1 cellular context compared by ENCODE assay signal in genomic region chr12:1810931-1811280, GRCh38.
TF ChIP-seq lines count a peak whose summit lies in the region.

No MANE protein-coding gene starts in this region.

TF ChIP-seq in HepG2, 621 proteins besides CTCF, POLR2A, EP300 and RAD21 (continued from another document):
- TF ChIP-seq, protein P1, sequence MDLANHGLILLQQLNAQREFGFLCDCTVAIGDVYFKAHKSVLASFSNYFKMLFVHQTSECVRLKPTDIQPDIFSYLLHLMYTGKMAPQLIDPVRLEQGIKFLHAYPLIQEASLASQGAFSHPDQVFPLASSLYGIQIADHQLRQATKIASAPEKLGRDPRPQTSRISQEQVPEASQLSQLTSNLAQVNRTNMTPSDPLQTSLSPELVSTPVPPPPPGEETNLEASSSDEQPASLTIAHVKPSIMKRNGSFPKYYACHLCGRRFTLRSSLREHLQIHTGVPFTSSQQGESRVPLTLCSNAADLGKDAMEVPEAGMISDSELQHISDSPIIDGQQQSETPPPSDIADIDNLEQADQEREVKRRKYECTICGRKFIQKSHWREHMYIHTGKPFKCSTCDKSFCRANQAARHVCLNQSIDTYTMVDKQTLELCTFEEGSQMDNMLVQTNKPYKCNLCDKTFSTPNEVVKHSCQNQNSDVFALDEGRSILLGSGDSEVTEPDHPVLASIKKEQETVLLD (CRISPR knock-in tag; IDR thresholded peaks at IDR 0.05; ENCODE audit: low read depth): no peak
- TF ChIP-seq JDP2 (CRISPR knock-in tag; IDR thresholded peaks at IDR 0.05; ENCODE audit: borderline replicate concordance) (no peak), ZSCAN29 (CRISPR knock-in tag; conservative IDR thresholded peaks at IDR 0.05) (no peak), ZNF256 (CRISPR knock-in tag; conservative IDR thresholded peaks at IDR 0.05) (no peak), ELF3 (CRISPR knock-in tag; IDR thresholded peaks at IDR 0.05) (no peak), GATA4 (IDR thresholded peaks at IDR 0.05; ENCODE audit: borderline replicate concordance, low read depth) (no peak), ATM (IDR thresholded peaks at IDR 0.05; ENCODE audit: borderline replicate concordance) (no peak), SALL1 (CRISPR knock-in tag; IDR thresholded peaks at IDR 0.05) (no peak), NFE2L1 (CRISPR knock-in tag; IDR thresholded peaks at IDR 0.05; ENCODE audit: borderline replicate concordance) (no peak), RFX3 (CRISPR knock-in tag; IDR thresholded peaks at IDR 0.05) (no peak), ARHGAP35 (CRISPR knock-in tag; IDR thresholded peaks at IDR 0.05; ENCODE audit: borderline replicate concordance) (no peak), SMARCC2 (IDR thresholded peaks at IDR 0.05) (no peak), ZNF331 (CRISPR knock-in tag; IDR thresholded peaks at IDR 0.05) (no peak), PREB (CRISPR knock-in tag; IDR thresholded peaks at IDR 0.05) (no peak), GFI1 (CRISPR knock-in tag; IDR thresholded peaks at IDR 0.05; ENCODE audit: borderline replicate concordance) (no peak), HIC2 (CRISPR knock-in tag; IDR thresholded peaks at IDR 0.05; ENCODE audit: low read depth) (no peak), RBM39 (IDR thresholded peaks at IDR 0.05; ENCODE audit: low read depth, low read length, poor library complexity, severe bottlenecking) (peak; percentile 14), MAZ (IDR thresholded peaks at IDR 0.05; ENCODE audit: borderline replicate concordance, low read depth, low read length) (no peak), MAZ (CRISPR knock-in tag; IDR thresholded peaks at IDR 0.05; ENCODE audit: low read depth) (no peak), NAIF1 (CRISPR knock-in tag; IDR thresholded peaks at IDR 0.05; ENCODE audit: borderline replicate concordance) (no peak), MTF1 (CRISPR knock-in tag; IDR thresholded peaks at IDR 0.05) (no peak), ZNF761 (CRISPR knock-in tag; conservative IDR thresholded peaks at IDR 0.05) (no peak), SETDB1 (CRISPR knock-in tag; IDR thresholded peaks at IDR 0.05; ENCODE audit: borderline replicate concordance) (no peak), DPF2 (CRISPR knock-in tag; IDR thresholded peaks at IDR 0.05; ENCODE audit: borderline replicate concordance, low read depth) (0 out of 2 replicates have a peak, but pooled peaks have one; percentile 1), RBFOX2 (IDR thresholded peaks at IDR 0.05; ENCODE audit: low read depth, low read length) (peak; percentile 72), KAT7 (CRISPR knock-in tag; IDR thresholded peaks at IDR 0.05; ENCODE audit: borderline replicate concordance) (no peak), GLI4 (CRISPR knock-in tag; IDR thresholded peaks at IDR 0.05; ENCODE audit: borderline replicate concordance) (no peak), ESRRA (CRISPR knock-in tag; IDR thresholded peaks at IDR 0.05; ENCODE audit: low read depth) (no peak), PRDM15 (CRISPR knock-in tag; IDR thresholded peaks at IDR 0.05) (no peak), ZNF138 (CRISPR knock-in tag; IDR thresholded peaks at IDR 0.05; ENCODE audit: low read depth) (no peak), FOXP1 (IDR thresholded peaks at IDR 0.05) (no peak), FOXP1 (CRISPR knock-in tag; IDR thresholded peaks at IDR 0.05) (no peak), KDM5B (CRISPR knock-in tag; IDR thresholded peaks at IDR 0.05; ENCODE audit: borderline replicate concordance) (peak; percentile 39; the same call in 1 of the 2 replicates), ZNF251 (CRISPR knock-in tag; IDR thresholded peaks at IDR 0.05) (no peak), ZNF383 (CRISPR knock-in tag; IDR thresholded peaks at IDR 0.05; ENCODE audit: borderline replicate concordance) (0 out of 2 replicates have a peak, but pooled peaks have one; percentile 13), ZNF75D (CRISPR knock-in tag; IDR thresholded peaks at IDR 0.05; ENCODE audit: borderline replicate concordance) (no peak), KDM3A (CRISPR knock-in tag; IDR thresholded peaks at IDR 0.05; ENCODE audit: low read depth) (no peak), ZNF343 (CRISPR knock-in tag; IDR thresholded peaks at IDR 0.05) (0 out of 2 replicates have a peak, but pooled peaks have one; percentile 35), HNRNPH1 (optimal IDR thresholded peaks at IDR 0.05; ENCODE audit: low read depth, low read length) (no peak), ZNF883 (CRISPR knock-in tag; IDR thresholded peaks at IDR 0.05; ENCODE audit: not compliant biosample characterization) (peak; percentile 0), ZFY (CRISPR knock-in tag; IDR thresholded peaks at IDR 0.05) (no peak), ELK4 (CRISPR knock-in tag; IDR thresholded peaks at IDR 0.05; ENCODE audit: borderline replicate concordance) (no peak), POLR2AphosphoS2 (IDR thresholded peaks at IDR 0.05; ENCODE audit: low read depth, low read length) (no peak), ZMAT5 (CRISPR knock-in tag; IDR thresholded peaks at IDR 0.05; ENCODE audit: borderline replicate concordance, low read depth) (no peak), SIN3B (IDR thresholded peaks at IDR 0.05; ENCODE audit: low read length) (no peak), RBM22 (optimal IDR thresholded peaks at IDR 0.05; ENCODE audit: low read length) (peak; percentile 16), AGO1 (IDR thresholded peaks at IDR 0.05; ENCODE audit: low read depth, low read length, poor library complexity, severe bottlenecking) (peak; percentile 29), ZNF670 (CRISPR knock-in tag; IDR thresholded peaks at IDR 0.05; ENCODE audit: borderline replicate concordance) (no peak), IRF2 (CRISPR knock-in tag; IDR thresholded peaks at IDR 0.05) (no peak), ZNF547 (CRISPR knock-in tag; IDR thresholded peaks at IDR 0.05) (no peak), ZNF891 (CRISPR knock-in tag; IDR thresholded peaks at IDR 0.05) (no peak), ZFP1 (CRISPR knock-in tag; IDR thresholded peaks at IDR 0.05) (no peak), ZNF414 (CRISPR knock-in tag; IDR thresholded peaks at IDR 0.05) (no peak), SMAD1 (CRISPR knock-in tag; IDR thresholded peaks at IDR 0.05; ENCODE audit: borderline replicate concordance, low read depth) (no peak), ZNF17 (CRISPR knock-in tag; IDR thresholded peaks at IDR 0.05) (no peak), ZFP41 (CRISPR knock-in tag; IDR thresholded peaks at IDR 0.05; ENCODE audit: borderline replicate concordance) (0 out of 2 replicates have a peak, but pooled peaks have one; percentile 1)
- TF ChIP-seq, protein P2, sequence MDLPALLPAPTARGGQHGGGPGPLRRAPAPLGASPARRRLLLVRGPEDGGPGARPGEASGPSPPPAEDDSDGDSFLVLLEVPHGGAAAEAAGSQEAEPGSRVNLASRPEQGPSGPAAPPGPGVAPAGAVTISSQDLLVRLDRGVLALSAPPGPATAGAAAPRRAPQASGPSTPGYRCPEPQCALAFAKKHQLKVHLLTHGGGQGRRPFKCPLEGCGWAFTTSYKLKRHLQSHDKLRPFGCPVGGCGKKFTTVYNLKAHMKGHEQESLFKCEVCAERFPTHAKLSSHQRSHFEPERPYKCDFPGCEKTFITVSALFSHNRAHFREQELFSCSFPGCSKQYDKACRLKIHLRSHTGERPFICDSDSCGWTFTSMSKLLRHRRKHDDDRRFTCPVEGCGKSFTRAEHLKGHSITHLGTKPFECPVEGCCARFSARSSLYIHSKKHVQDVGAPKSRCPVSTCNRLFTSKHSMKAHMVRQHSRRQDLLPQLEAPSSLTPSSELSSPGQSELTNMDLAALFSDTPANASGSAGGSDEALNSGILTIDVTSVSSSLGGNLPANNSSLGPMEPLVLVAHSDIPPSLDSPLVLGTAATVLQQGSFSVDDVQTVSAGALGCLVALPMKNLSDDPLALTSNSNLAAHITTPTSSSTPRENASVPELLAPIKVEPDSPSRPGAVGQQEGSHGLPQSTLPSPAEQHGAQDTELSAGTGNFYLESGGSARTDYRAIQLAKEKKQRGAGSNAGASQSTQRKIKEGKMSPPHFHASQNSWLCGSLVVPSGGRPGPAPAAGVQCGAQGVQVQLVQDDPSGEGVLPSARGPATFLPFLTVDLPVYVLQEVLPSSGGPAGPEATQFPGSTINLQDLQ (CRISPR knock-in tag; IDR thresholded peaks at IDR 0.05): no peak
- TF ChIP-seq, protein P3, sequence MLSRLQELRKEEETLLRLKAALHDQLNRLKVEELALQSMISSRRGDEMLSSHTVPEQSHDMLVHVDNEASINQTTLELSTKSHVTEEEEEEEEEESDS (CRISPR knock-in tag; IDR thresholded peaks at IDR 0.05; ENCODE audit: borderline replicate concordance): no peak
- TF ChIP-seq, protein P4, sequence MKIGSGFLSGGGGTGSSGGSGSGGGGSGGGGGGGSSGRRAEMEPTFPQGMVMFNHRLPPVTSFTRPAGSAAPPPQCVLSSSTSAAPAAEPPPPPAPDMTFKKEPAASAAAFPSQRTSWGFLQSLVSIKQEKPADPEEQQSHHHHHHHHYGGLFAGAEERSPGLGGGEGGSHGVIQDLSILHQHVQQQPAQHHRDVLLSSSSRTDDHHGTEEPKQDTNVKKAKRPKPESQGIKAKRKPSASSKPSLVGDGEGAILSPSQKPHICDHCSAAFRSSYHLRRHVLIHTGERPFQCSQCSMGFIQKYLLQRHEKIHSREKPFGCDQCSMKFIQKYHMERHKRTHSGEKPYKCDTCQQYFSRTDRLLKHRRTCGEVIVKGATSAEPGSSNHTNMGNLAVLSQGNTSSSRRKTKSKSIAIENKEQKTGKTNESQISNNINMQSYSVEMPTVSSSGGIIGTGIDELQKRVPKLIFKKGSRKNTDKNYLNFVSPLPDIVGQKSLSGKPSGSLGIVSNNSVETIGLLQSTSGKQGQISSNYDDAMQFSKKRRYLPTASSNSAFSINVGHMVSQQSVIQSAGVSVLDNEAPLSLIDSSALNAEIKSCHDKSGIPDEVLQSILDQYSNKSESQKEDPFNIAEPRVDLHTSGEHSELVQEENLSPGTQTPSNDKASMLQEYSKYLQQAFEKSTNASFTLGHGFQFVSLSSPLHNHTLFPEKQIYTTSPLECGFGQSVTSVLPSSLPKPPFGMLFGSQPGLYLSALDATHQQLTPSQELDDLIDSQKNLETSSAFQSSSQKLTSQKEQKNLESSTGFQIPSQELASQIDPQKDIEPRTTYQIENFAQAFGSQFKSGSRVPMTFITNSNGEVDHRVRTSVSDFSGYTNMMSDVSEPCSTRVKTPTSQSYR (CRISPR knock-in tag; IDR thresholded peaks at IDR 0.05; ENCODE audit: borderline replicate concordance): no peak
